ENCODE assay signal across 20 cellular contexts in the genomic region with DNA sequence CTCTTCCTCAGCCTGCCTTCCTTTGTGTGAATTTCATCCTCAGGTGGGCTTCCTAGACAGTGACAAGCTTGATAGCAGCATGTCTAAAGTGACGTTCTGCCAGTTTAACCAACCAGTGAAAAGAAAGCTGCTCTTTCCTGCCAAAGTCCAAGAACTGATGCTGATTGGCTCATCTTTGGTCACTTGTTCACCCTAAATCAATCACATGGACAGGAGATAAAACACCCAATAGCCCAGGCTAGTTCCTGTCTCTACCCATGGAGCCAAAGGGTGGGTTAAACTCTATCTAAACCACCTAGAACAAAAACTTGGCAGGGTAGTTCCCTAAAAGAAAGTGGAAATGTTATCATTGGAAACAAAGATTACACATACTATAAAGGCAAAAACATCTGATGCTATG. TPM values are rescaled to one million over a fixed set of nuclear protein-coding genes. Genes with fewer than 3 reads are reported as not detected.
A peak's percentile ranks its signal among the peaks of the same experiment; 100 is the strongest.
DNase-seq lines count a peak whose midpoint lies in the region; ATAC-seq, FAIRE-seq and TF ChIP-seq lines count a peak whose summit lies in the region.
"Had no signal": no experiment of that assay in that cellular context is flagged by ENCODE, and none has a peak within 500 bp of the region (broad histone marks: within the 10 kb centered on the region; RNA-seq: fewer than 3 reads in every experiment).

No MANE protein-coding gene starts in this region.

- 0 out of 2 replicates have a peak overlapping the region, but pooled peaks have one; percentile 9 for H3K18ac ChIP-seq in IMR-90 (ENCODE audit: low read depth, low read length)
- no peak overlapping the region for H3K18ac ChIP-seq in mesenchymal stem cell (ENCODE audit: low read depth in 1 of 2, low read length in 2 of 2)

- CTCF ChIA-PET in mammary epithelial cell (lab: Charles Lee; ENCODE audit: low non-redundant PET) (no interaction called here), IMR-90 (lab: Yijun Ruan, JAX) (no interaction called here), K562 (lab: Yijun Ruan, JAX; ENCODE audit: low intra/inter-chr PET ratio) (no interaction called here)

- FAIRE-seq in K562 (lab: Jason Lieb, UNC), result no peak
- FAIRE-seq: A549, G401.6, GM19239, H54 had no signal

- BruUV-seq in mammary epithelial cell (replicated peaks; lab: Mats Ljungman, UMichigan) (no TSS peak), IMR-90 (replicated peaks; lab: Mats Ljungman, UMichigan) (no TSS peak), K562 (replicated peaks; lab: Mats Ljungman, UMichigan) (no TSS peak)

- H3K36me3 ChIP-seq in mammary epithelial cell (ENCODE audit: insufficient read depth, low read length), result no peaks in the 10 kb centered on the region
- no peaks in the 10 kb centered on the region for H3K36me3 ChIP-seq in breast epithelium
- peaks cover 3% of the 10 kb centered on the region; the same call in 1 of the 2 replicates for H3K36me3 ChIP-seq in IMR-90 (ENCODE audit: control insufficient read depth, insufficient read depth, low read length)
- H3K36me3 ChIP-seq in K562 (ENCODE audit: control insufficient read depth, insufficient read depth, low read length), result no peaks in the 10 kb centered on the region
- H3K36me3 ChIP-seq in mesenchymal stem cell (ENCODE audit: control insufficient read depth in 1 of 2, insufficient read depth in 2 of 2, low read depth in 1 of 2, low read length in 2 of 2), result peaks cover 4 to 17% of the 10 kb centered on the region in 2 experiments
- peaks cover 12% of the 10 kb centered on the region for H3K36me3 ChIP-seq in right atrium auricular region
- H3K36me3 ChIP-seq: HAP-1 had no signal

- TF ChIP-seq CTCF in mammary epithelial cell (conservative IDR thresholded peaks at IDR 0.05 in 1 of 2, IDR thresholded peaks at IDR 0.05 in 1 of 2; ENCODE audit: extremely low read depth in 1 of 2, insufficient read depth in 1 of 2, low read depth in 1 of 2, low read length in 2 of 2) (no peak), breast epithelium (IDR thresholded peaks at IDR 0.05) (no peak), IMR-90 (conservative IDR thresholded peaks at IDR 0.05; ENCODE audit: low read depth, low read length) (no peak), K562 (IDR thresholded peaks at IDR 0.05 in 2 of 3, conservative IDR thresholded peaks at IDR 0.05 in 1 of 3; ENCODE audit: insufficient read depth in 2 of 3, low read depth in 1 of 3, low read length in 3 of 3) (no peak), right atrium auricular region (IDR thresholded peaks at IDR 0.05) (no peak)

- TF ChIP-seq RAD21 in IMR-90 (IDR thresholded peaks at IDR 0.05; ENCODE audit: low read length), result no peak
- TF ChIP-seq RAD21 in K562 (CRISPR knock-in tag; conservative IDR thresholded peaks at IDR 0.05 in 1 of 2, IDR thresholded peaks at IDR 0.05 in 1 of 2), result no peak

- H3K27ac ChIP-seq in mammary epithelial cell (ENCODE audit: insufficient read depth, low read depth, low read length) (no peak overlapping the region), breast epithelium (no peak overlapping the region), IMR-90 (ENCODE audit: insufficient read depth, low read length) (no peak overlapping the region), K562 (ENCODE audit: extremely low read depth, low read depth, low read length) (no peak overlapping the region), mesenchymal stem cell (ENCODE audit: low read length, poor library complexity, severe bottlenecking) (no peak overlapping the region), right atrium auricular region (no peak overlapping the region)
- H3K27ac ChIP-seq: 22Rv1, A549 had no signal

- peak overlapping the region; percentile 49; the same call in 1 of the 2 replicates for H2BK120ac ChIP-seq in IMR-90 (ENCODE audit: low read depth, low read length)
- H2BK120ac ChIP-seq in mesenchymal stem cell (ENCODE audit: low read depth, low read length), result no peak overlapping the region

- H3K9me3 ChIP-seq in mammary epithelial cell (replicated peaks; ENCODE audit: insufficient read depth, low read length) (no peaks in the 10 kb centered on the region), breast epithelium (no peaks in the 10 kb centered on the region), IMR-90 (ENCODE audit: control insufficient read depth, insufficient read depth, low read length) (no peaks in the 10 kb centered on the region), K562 (replicated peaks; ENCODE audit: control insufficient read depth, insufficient read depth, low read depth, low read length) (no peaks in the 10 kb centered on the region), mesenchymal stem cell (ENCODE audit: control insufficient read depth, low read length) (no peaks in the 10 kb centered on the region), right atrium auricular region (no peaks in the 10 kb centered on the region)
- H3K9me3 ChIP-seq: A549, Caco-2, HAP-1 had no signal

- H3K4ac ChIP-seq in IMR-90 (ENCODE audit: low read depth, low read length) (peak overlapping the region; percentile 75), mesenchymal stem cell (ENCODE audit: low read depth in 1 of 2, low read length in 2 of 2) (no peak overlapping the region)

- no peak for TF ChIP-seq EP300 in K562 (IDR thresholded peaks at IDR 0.05; ENCODE audit: low read length)

- H3K27me3 ChIP-seq in mammary epithelial cell (ENCODE audit: insufficient read depth, low read length) (no peaks in the 10 kb centered on the region), breast epithelium (no peaks in the 10 kb centered on the region), IMR-90 (ENCODE audit: control insufficient read depth, insufficient read depth, low read length) (no peaks in the 10 kb centered on the region), K562 (ENCODE audit: control insufficient read depth in 2 of 2, insufficient read depth in 2 of 2, low read length in 2 of 2) (no peaks in the 10 kb centered on the region), mesenchymal stem cell (ENCODE audit: control insufficient read depth in 1 of 2, insufficient read depth in 1 of 2, low read length in 2 of 2) (no peaks in the 10 kb centered on the region), right atrium auricular region (no peaks in the 10 kb centered on the region)

- H3K9ac ChIP-seq in mammary epithelial cell (ENCODE audit: insufficient read depth, low read length) (no peak overlapping the region), IMR-90 (ENCODE audit: low read depth, low read length) (no peak overlapping the region), K562 (ENCODE audit: insufficient read depth in 1 of 2, low read depth in 2 of 2, low read length in 2 of 2) (no peak overlapping the region), mesenchymal stem cell (ENCODE audit: low read length) (no peak overlapping the region)

- H2AFZ ChIP-seq in mammary epithelial cell (ENCODE audit: low read depth, low read length), result peak overlapping the region; percentile 6
- H2AFZ ChIP-seq in IMR-90 (replicated peaks; ENCODE audit: low read length, poor library complexity), result no peak overlapping the region
- no peak overlapping the region for H2AFZ ChIP-seq in K562 (ENCODE audit: low read depth, low read length)
- H2AFZ ChIP-seq in mesenchymal stem cell (ENCODE audit: low read depth, low read length), result no peak overlapping the region

- DNase-seq in mammary epithelial cell, result no peak
- DNase-seq in breast epithelium (ENCODE audit: low spot score in 2 of 2), result no peak
- DNase-seq in IMR-90, result no peak
- DNase-seq in K562 (ENCODE audit: extremely low read depth in 1 of 4, low spot score in 3 of 4), result no peak
- no peak for DNase-seq in mesenchymal stem cell
- DNase-seq in stimulated activated naive CD8-positive, alpha-beta T cell treated with anti-CD3 and anti-CD28 coated beads, Interleukin-15, Interleukin-2, amounts not matched to agents 100 U/mL and 50 U/mL, for 24 hours, result no peak
- no peak for DNase-seq in right atrium auricular region (ENCODE audit: low spot score)
- DNase-seq: C1 segment of cervical spinal cord; Caco-2; CD8-positive, alpha-beta T cell; DMS153; DND-41; GOT3 had no signal

- no peaks in the 10 kb centered on the region for H3K79me2 ChIP-seq in mammary epithelial cell (ENCODE audit: insufficient read depth, low read length)
- no peaks in the 10 kb centered on the region for H3K79me2 ChIP-seq in K562 (ENCODE audit: control insufficient read depth, insufficient read depth, low read length)

- H3K79me1 ChIP-seq in IMR-90 (ENCODE audit: low read depth in 1 of 2, low read length in 2 of 2) (peaks cover 0 to 6% of the 10 kb centered on the region in 2 experiments; a peak in 1 of 4 replicates), mesenchymal stem cell (replicated peaks; ENCODE audit: low read length, poor library complexity, severe bottlenecking) (no peaks in the 10 kb centered on the region)

- H2AK5ac ChIP-seq in IMR-90 (ENCODE audit: low read depth, low read length) (peak overlapping the region; percentile 73), mesenchymal stem cell (ENCODE audit: low read length, severe bottlenecking) (peak overlapping the region; percentile 89)

- H4K20me1 ChIP-seq in mammary epithelial cell (ENCODE audit: insufficient read depth, low read length), result no peaks in the 10 kb centered on the region
- no peaks in the 10 kb centered on the region for H4K20me1 ChIP-seq in IMR-90 (ENCODE audit: insufficient read depth, low read length)
- no peaks in the 10 kb centered on the region for H4K20me1 ChIP-seq in K562 (replicated peaks; ENCODE audit: control insufficient read depth, insufficient read depth, low read length)

- H3K4me2 ChIP-seq in mammary epithelial cell (ENCODE audit: insufficient read depth, low read depth, low read length) (no peak overlapping the region), IMR-90 (ENCODE audit: low read depth, low read length) (no peak overlapping the region), K562 (ENCODE audit: insufficient read depth, low read length) (no peak overlapping the region), mesenchymal stem cell (ENCODE audit: low read length, poor library complexity, severe bottlenecking) (no peak overlapping the region)
- H3K4me2 ChIP-seq: A549 had no signal

- H2BK5ac ChIP-seq in IMR-90 (ENCODE audit: low read depth, low read length, poor library complexity, severe bottlenecking) (peak overlapping the region; percentile 11), mesenchymal stem cell (ENCODE audit: low read depth, low read length, poor library complexity, severe bottlenecking) (no peak overlapping the region)

- H2BK15ac ChIP-seq in IMR-90 (ENCODE audit: low read depth, low read length), result peak overlapping the region; percentile 82; the same call in 2 of the 3 replicates
- H2BK15ac ChIP-seq in mesenchymal stem cell (ENCODE audit: low read depth, poor library complexity, severe bottlenecking), result no peak overlapping the region

- peak overlapping the region; percentile 1 for H4K5ac ChIP-seq in IMR-90 (ENCODE audit: low read depth, low read length)

- peak overlapping the region; percentile 40; the same call in 1 of the 2 replicates for H3K14ac ChIP-seq in IMR-90 (replicated peaks; ENCODE audit: low read depth, low read length)
- H3K14ac ChIP-seq in mesenchymal stem cell (ENCODE audit: low read length in 2 of 2), result no peak overlapping the region

- peak overlapping the region in 1 of 2 experiments; percentile 51 for H2BK12ac ChIP-seq in mesenchymal stem cell (ENCODE audit: low read length in 2 of 2)

- TF ChIP-seq POLR2A in breast epithelium (IDR thresholded peaks at IDR 0.05) (no peak), IMR-90 (IDR thresholded peaks at IDR 0.05; ENCODE audit: low read depth, low read length) (no peak), K562 (conservative IDR thresholded peaks at IDR 0.05) (no peak)

- H4K91ac ChIP-seq in IMR-90 (ENCODE audit: insufficient read depth, low read depth, low read length) (peak overlapping the region; percentile 69), mesenchymal stem cell (ENCODE audit: low read length) (no peak overlapping the region)

- H3K4me3 ChIP-seq in mammary epithelial cell (replicated peaks in 1 of 3; ENCODE audit: insufficient read depth in 1 of 3, low read depth in 2 of 3, low read length in 3 of 3) (no peak overlapping the region), breast epithelium (no peak overlapping the region), IMR-90 (ENCODE audit: insufficient read depth, low read depth, low read length) (no peak overlapping the region), K562 (no peak overlapping the region), mesenchymal stem cell (ENCODE audit: insufficient read depth in 1 of 2, low read depth in 1 of 2, low read length in 2 of 2) (no peak overlapping the region), right atrium auricular region (no peak overlapping the region)
- H3K4me3 ChIP-seq: A549, HAP-1 had no signal

- H2BK20ac ChIP-seq in IMR-90 (ENCODE audit: low read depth, low read length), result peak overlapping the region; percentile 29

- H2AK9ac ChIP-seq in IMR-90 (replicated peaks; ENCODE audit: low read depth, low read length, poor library complexity), result no peak overlapping the region

- WGBS in mammary epithelial cell (ENCODE audit: low coverage, missing lambda C conversion rate), result 100% methylated on average over 1 of the region's 1 CpG
- no CpG with 5 or more reads among the region's 1 CpG for WGBS in IMR-90 (ENCODE audit: extremely low coverage in 2 of 2, insufficient read length in 1 of 2), 2 experiments
- WGBS in K562 (ENCODE audit: insufficient coverage, low coverage, missing lambda C conversion rate), result 17% methylated on average over 1 of the region's 1 CpG
- WGBS in mesenchymal stem cell, result 97% methylated on average over 1 of the region's 1 CpG

- intact Hi-C loops in mammary epithelial cell (cut with micrococcal nuclease) (no loop called here), breast epithelium (cut with DNase I; ENCODE audit: low total_unique reads) (no loop called here), IMR-90 (cut with micrococcal nuclease) (no loop called here), K562 (cut with micrococcal nuclease) (no loop called here)

- H3K9me1 ChIP-seq in IMR-90 (ENCODE audit: insufficient read depth, low read length) (0 out of 2 replicates have a peak, but pooled peaks cover 13% of the 10 kb centered on the region), K562 (ENCODE audit: control insufficient read depth, insufficient read depth, low read length) (no peaks in the 10 kb centered on the region)

- ATAC-seq in IMR-90 (ENCODE audit: low read depth) (no peak), K562 (no peak), HG03159 (IDR thresholded peaks at IDR 0.05; ENCODE audit: unreplicated experiment) (no peak)
- ATAC-seq in stimulated activated naive CD8-positive, alpha-beta T cell treated with anti-CD3 and anti-CD28 coated beads, Interleukin-15, Interleukin-2, amounts not matched to agents 100 U/mL and 50 U/mL, for 24 hours, result no peak
- ATAC-seq: A549; CD8-positive, alpha-beta T cell had no signal

- H3K4me1 ChIP-seq in mammary epithelial cell (ENCODE audit: insufficient read depth, low read length) (peaks cover 8% of the 10 kb centered on the region), breast epithelium (no peaks in the 10 kb centered on the region), IMR-90 (ENCODE audit: control insufficient read depth, insufficient read depth, low read length) (peaks cover 17% of the 10 kb centered on the region), K562 (replicated peaks in 1 of 2; ENCODE audit: control insufficient read depth in 2 of 2, insufficient read depth in 2 of 2, low read length in 2 of 2) (peaks cover 0 to 4% of the 10 kb centered on the region in 2 experiments; a peak in 2 of 5 replicates), mesenchymal stem cell (ENCODE audit: control insufficient read depth, insufficient read depth, low read depth, low read length) (no peaks in the 10 kb centered on the region), right atrium auricular region (no peaks in the 10 kb centered on the region)
- H3K4me1 ChIP-seq: A549, HAP-1 had no signal

- POLR2A ChIA-PET in IMR-90 (lab: Charles Lee; ENCODE audit: unreplicated experiment), result no interaction called here
- POLR2A ChIA-PET in K562 (lab: Yijun Ruan, JAX), result no interaction called here

- H3K23ac ChIP-seq in IMR-90 (ENCODE audit: low read depth, low read length), result no peak overlapping the region; the same call in 1 of the 2 replicates
- H3K23ac ChIP-seq in mesenchymal stem cell (ENCODE audit: low read length in 2 of 2), result no peak overlapping the region

- in situ Hi-C loops in mammary epithelial cell (cut with MboI; ENCODE audit: low sequenced_read_pairs in 2 of 2), result loop anchor here (10.0 to 25.0 kb wide), 2 partner anchors 103 to 265 kb away; no protein-coding TSS in a partner anchor
- in situ Hi-C loops in IMR-90 (cut with MboI; ENCODE audit: low sequenced_read_pairs), result loop anchor here (5.0 kb wide), 1 partner anchor 257 kb away; no protein-coding TSS in a partner anchor
- in situ Hi-C loops in K562 (cut with MboI), result no loop called here

- H3K56ac ChIP-seq in IMR-90 (ENCODE audit: extremely low read depth, insufficient read depth, low read length), result no peak overlapping the region

- dilution Hi-C loops in mammary epithelial cell (cut with HindIII; ENCODE audit: low sequenced_read_pairs), result loop anchor here (5.0 kb wide), 1 partner anchor 267 kb away; no protein-coding TSS in a partner anchor
- dilution Hi-C loops in IMR-90 (cut with HindIII; ENCODE audit: low sequenced_read_pairs, unreplicated experiment), result no loop called here

- H4K8ac ChIP-seq in IMR-90 (ENCODE audit: low read depth in 2 of 2, low read length in 2 of 2) (peak overlapping the region; percentile 31 to 54; a peak in 3 of 4 replicates), mesenchymal stem cell (ENCODE audit: low read length) (no peak overlapping the region)

RNA-seq across cellular contexts. Expression of gene GPALPP1, which starts 50.8 kb away (rescaled TPM):
- total RNA-seq in mammary epithelial cell (10 to 100 TPM; 21.4 to 26.0 TPM), breast epithelium (10 to 100 TPM; 22.7 to 36.0 (median 23.3) TPM), IMR-90 (2012; rRNA removed) (10.6 and 25.3 TPM in 2 replicates), K562 (2014; rRNA removed) (13.2 and 25.4 TPM in 2 replicates), K562 (2014; rRNA removed; fragmentation: Illumina TruSeq; extraction: Trizol) (21.8 and 23.9 TPM in 2 replicates), K562 (2015; rRNA removed; fragmentation: Illumina TruSeq; extraction: Trizol) (22.3 and 23.2 TPM in 2 replicates), K562 (2021) (16.8 and 18.4 TPM in 2 replicates), right atrium auricular region (10 to 100 TPM in 1 of 2 donors, 1 to 10 TPM in 1; 9.0 to 14.6 TPM)
- polyA plus RNA-seq in mammary epithelial cell (9.2 TPM), IMR-90 (2012; rRNA removed) (8.2 and 12.5 TPM in 2 replicates), K562 (2011; rRNA removed) (16.4 and 21.0 TPM in 2 replicates), K562 (2014; fragmentation: Illumina TruSeq; extraction: Trizol) (17.0 and 18.5 TPM in 2 replicates), K562 (2014; fragmentation: Nextera tagmentation; extraction: Ambion mirVana) (10 to 100 TPM in 1 of 2 experiments, 1 to 10 TPM in 1; 8.1 to 13.1 TPM), K562 (2014; rRNA removed) (19.0 and 21.8 TPM in 2 replicates)
- 21.9 TPM for polyA minus RNA-seq in mammary epithelial cell
- 2.6 and 3.3 TPM in 2 replicates for polyA plus RNA-seq in IMR-90 (2012; cell fraction: cytosol; rRNA removed)
- polyA plus RNA-seq in IMR-90 (2012; cell fraction: nucleus; rRNA removed; ENCODE audit: low replicate concordance), result 10.0 and 29.4 TPM in 2 replicates
- 27.5 and 33.7 TPM in 2 replicates for total RNA-seq in K562 (2011; cell fraction: chromatin; rRNA removed; ENCODE audit: low replicate concordance)
- 25.3 and 26.0 TPM in 2 replicates for total RNA-seq in K562 (2011; cell fraction: nucleolus; rRNA removed)
- 44.0 and 78.8 TPM in 2 replicates for total RNA-seq in K562 (2011; cell fraction: nucleoplasm; rRNA removed)
- polyA plus RNA-seq in K562 (2011; cell fraction: cytosol; rRNA removed), result 7.3 and 7.7 TPM in 2 replicates
- 31.8 and 36.5 TPM in 2 replicates for polyA plus RNA-seq in K562 (2011; cell fraction: nucleus; rRNA removed)
- polyA plus RNA-seq in K562 (2012), result 12.5 and 14.1 TPM in 2 replicates
- polyA minus RNA-seq in K562 (2011; rRNA and poly(A)+ RNA removed), result 17.4 and 20.7 TPM in 2 replicates
- polyA minus RNA-seq in K562 (2011; cell fraction: cytosol; rRNA and poly(A)+ RNA removed), result 11.0 and 14.2 TPM in 2 replicates
- polyA minus RNA-seq in K562 (2011; cell fraction: nucleus; rRNA and poly(A)+ RNA removed), result 21.4 and 29.4 TPM in 2 replicates
- 20.6 TPM for polyA plus RNA-seq in mesenchymal stem cell (2013, experiment 1 of 2)
- 19.8 TPM for polyA plus RNA-seq in mesenchymal stem cell (2013, experiment 2 of 2)

RNA-seq across cellular contexts. Expression of gene NUFIP1, which starts 50.9 kb away (rescaled TPM):
- total RNA-seq in mammary epithelial cell (1 to 10 TPM; 2.8 to 9.4 TPM), breast epithelium (1 to 10 TPM; 2.4 to 4.0 (median 3.3) TPM), IMR-90 (2012; rRNA removed) (1.4 and 2.5 TPM in 2 replicates), K562 (2014; rRNA removed) (2.7 and 4.9 TPM in 2 replicates), K562 (2014; rRNA removed; fragmentation: Illumina TruSeq; extraction: Trizol) (8.4 and 10.1 TPM in 2 replicates), K562 (2015; rRNA removed; fragmentation: Illumina TruSeq; extraction: Trizol) (9.3 and 9.4 TPM in 2 replicates), K562 (2021) (7.2 and 7.8 TPM in 2 replicates), right atrium auricular region (1 to 10 TPM; 2.2 to 2.9 TPM)
- polyA plus RNA-seq in mammary epithelial cell (4.0 TPM), IMR-90 (2012; rRNA removed) (2.1 and 2.3 TPM in 2 replicates), K562 (2011; rRNA removed) (1.2 and 2.9 TPM in 2 replicates), K562 (2014; fragmentation: Illumina TruSeq; extraction: Trizol) (8.7 and 9.7 TPM in 2 replicates), K562 (2014; fragmentation: Nextera tagmentation; extraction: Ambion mirVana) (1 to 10 TPM; 2.6 TPM), K562 (2014; rRNA removed) (3.5 and 4.1 TPM in 2 replicates)
- 2.6 TPM for polyA minus RNA-seq in mammary epithelial cell
- polyA plus RNA-seq in IMR-90 (2012; cell fraction: cytosol; rRNA removed), result 0.90 and 0.99 TPM in 2 replicates
- 0.94 and 1.7 TPM in 2 replicates for polyA plus RNA-seq in IMR-90 (2012; cell fraction: nucleus; rRNA removed; ENCODE audit: low replicate concordance)
- 1.2 and 3.2 TPM in 2 replicates for total RNA-seq in K562 (2011; cell fraction: chromatin; rRNA removed; ENCODE audit: low replicate concordance)
- 1.0 and 1.3 TPM in 2 replicates for total RNA-seq in K562 (2011; cell fraction: nucleolus; rRNA removed)
- 1.8 and 3.2 TPM in 2 replicates for total RNA-seq in K562 (2011; cell fraction: nucleoplasm; rRNA removed)
- polyA plus RNA-seq in K562 (2011; cell fraction: cytosol; rRNA removed), result 2.1 and 3.7 TPM in 2 replicates
- polyA plus RNA-seq in K562 (2011; cell fraction: nucleus; rRNA removed), result 1.3 and 1.6 TPM in 2 replicates
- polyA plus RNA-seq in K562 (2012), result 3.5 and 5.2 TPM in 2 replicates
- polyA minus RNA-seq in K562 (2011; rRNA and poly(A)+ RNA removed), result 3.3 and 3.6 TPM in 2 replicates
- 2.3 and 3.6 TPM in 2 replicates for polyA minus RNA-seq in K562 (2011; cell fraction: cytosol; rRNA and poly(A)+ RNA removed)
- 1.9 and 2.3 TPM in 2 replicates for polyA minus RNA-seq in K562 (2011; cell fraction: nucleus; rRNA and poly(A)+ RNA removed)
- polyA plus RNA-seq in mesenchymal stem cell (2013, experiment 1 of 2), result 6.0 TPM
- polyA plus RNA-seq in mesenchymal stem cell (2013, experiment 2 of 2), result 6.7 TPM
